Comparison of ENCODE assay signal across 18 cellular contexts in the genomic region with DNA sequence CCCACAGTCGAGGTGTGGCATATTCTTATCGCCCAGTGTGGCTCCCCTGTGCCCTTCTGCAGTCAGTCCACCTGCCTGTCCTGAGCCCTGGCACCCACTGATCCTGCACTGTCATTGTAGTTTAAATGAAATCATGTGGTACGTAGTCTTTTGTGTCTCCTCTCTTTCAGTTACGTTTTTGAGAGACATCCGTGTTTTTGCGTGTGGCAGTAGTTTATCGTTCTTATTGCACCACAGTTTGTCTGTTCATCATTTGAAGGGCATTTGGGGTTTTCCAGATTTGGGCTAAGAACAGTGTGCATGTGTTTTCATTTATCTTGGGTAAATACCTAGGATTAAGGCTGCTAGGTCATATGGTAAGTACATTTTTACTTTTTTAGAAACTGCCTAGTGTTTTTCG. TPM values are rescaled to one million over a fixed set of nuclear protein-coding genes. Genes with fewer than 3 reads are reported as not detected.
DNase-seq lines count a peak whose midpoint lies in the region; ATAC-seq and TF ChIP-seq lines count a peak whose summit lies in the region.
"Had no signal": no experiment of that assay in that cellular context is flagged by ENCODE, and none has a peak within 500 bp of the region (broad histone marks: within the 10 kb centered on the region; RNA-seq: fewer than 3 reads in every experiment).

No MANE protein-coding gene starts in this region.

- POLR2A ChIA-PET in BJ (lab: Charles Lee): no interaction called here

- no peaks in the 10 kb centered on the region for H3K27me3 ChIP-seq in BJ (ENCODE audit: control insufficient read depth, insufficient read depth, low read length)
- no peaks in the 10 kb centered on the region for H3K27me3 ChIP-seq in endodermal cell (ENCODE audit: control insufficient read depth, insufficient read depth, low read length, poor library complexity, severe bottlenecking)
- H3K27me3 ChIP-seq in testis: no peaks in the 10 kb centered on the region
- H3K27me3 ChIP-seq: body of pancreas, ovary, stomach had no signal

- ATAC-seq in HG02870 (IDR thresholded peaks at IDR 0.05; ENCODE audit: unreplicated experiment): no peak
- ATAC-seq: body of pancreas had no signal

- no peaks in the 10 kb centered on the region for H3K9me3 Mint-ChIP-seq in endodermal cell
- H3K9me3 Mint-ChIP-seq: CD14-positive monocyte, immature natural killer cell had no signal

- TF ChIP-seq CTCF in BJ (IDR thresholded peaks at IDR 0.05; ENCODE audit: insufficient read depth, low read depth, low read length) (no peak), endodermal cell (conservative IDR thresholded peaks at IDR 0.05) (no peak), testis (IDR thresholded peaks at IDR 0.05) (no peak)

- H3K4me1 ChIP-seq in endodermal cell (ENCODE audit: control insufficient read depth, insufficient read depth, low read length): no peaks in the 10 kb centered on the region
- H3K4me1 ChIP-seq in testis: no peaks in the 10 kb centered on the region
- H3K4me1 ChIP-seq: body of pancreas had no signal

- H3K27ac Mint-ChIP-seq in endodermal cell: no peak overlapping the region

- WGBS in endodermal cell (ENCODE audit: insufficient coverage in 1 of 2, insufficient read length in 1 of 2), 2 experiments: 91 to 96% methylated on average over 6 to 8 of the region's 8 CpGs
- 88 to 91% methylated on average over 8 of the region's 8 CpGs for WGBS in testis, 2 donors

- DNase-seq in BJ (ENCODE audit: low read depth) (peak; percentile 84), RPMI7951 (ENCODE audit: low read depth) (peak; percentile 82), endodermal cell (peak; percentile 10), skeletal muscle cell (ENCODE audit: low read depth) (peak; percentile 31), DMS79 (lab: John Stamatoyannopoulos, UW) (no peak), testis (no peak), epidermal melanocyte (ENCODE audit: insufficient read length, low spot score) (no peak)
- DNase-seq: activated CD4-positive, alpha-beta T cell treated with anti-CD3 and anti-CD28 coated beads for 48 hours; body of pancreas; effector CD4-positive, alpha-beta T cell; immature natural killer cell; NCI-H2029 treated with DMSO at 0.1 percent for 48 hours; ovary; small intestine; stomach; T-helper 9 cell had no signal

- H3K4me1 Mint-ChIP-seq in endodermal cell: peaks cover 19% of the 10 kb centered on the region

- no peak overlapping the region for H3K4me3 Mint-ChIP-seq in endodermal cell
- H3K4me3 Mint-ChIP-seq: CD14-positive monocyte, immature natural killer cell had no signal

- no peaks in the 10 kb centered on the region for H3K27me3 Mint-ChIP-seq in endodermal cell (ENCODE audit: insufficient read depth)

- intact Hi-C loops in testis (cut with DNase I; ENCODE audit: low total_unique reads): no loop called here

- CTCF ChIA-PET in BJ (lab: Yijun Ruan, JAX): interaction anchor here (1.3 to 1.7 kb wide), 3 partner anchors 12 to 20 kb away, joined by 3 to 8 read pairs (median 6); no protein-coding TSS in a partner anchor

- no peaks in the 10 kb centered on the region for H3K9me3 ChIP-seq in endodermal cell (ENCODE audit: control insufficient read depth, low read length)
- no peaks in the 10 kb centered on the region for H3K9me3 ChIP-seq in testis
- H3K9me3 ChIP-seq: body of pancreas, ovary, stomach had no signal

- H3K36me3 ChIP-seq in BJ (ENCODE audit: control insufficient read depth, insufficient read depth, low read length): peaks cover 3% of the 10 kb centered on the region; the same call in 1 of the 2 replicates
- peaks cover 22% of the 10 kb centered on the region for H3K36me3 ChIP-seq in endodermal cell (ENCODE audit: control insufficient read depth, insufficient read depth, low read length)
- H3K36me3 ChIP-seq in testis (ENCODE audit: low read depth, missing control alignments): no peaks in the 10 kb centered on the region
- H3K36me3 ChIP-seq: ovary had no signal

- H3K27ac ChIP-seq in endodermal cell (ENCODE audit: low read depth, low read length): no peak overlapping the region
- no peak overlapping the region for H3K27ac ChIP-seq in testis
- H3K27ac ChIP-seq: body of pancreas, ovary had no signal

- H3K4me3 ChIP-seq in BJ (ENCODE audit: low read depth, low read length) (no peak overlapping the region), endodermal cell (ENCODE audit: low read length) (no peak overlapping the region), skeletal muscle cell (ENCODE audit: low read depth, low read length) (no peak overlapping the region), testis (no peak overlapping the region)
- H3K4me3 ChIP-seq: body of pancreas, ovary, stomach had no signal

- peaks cover 6% of the 10 kb centered on the region for H3K36me3 Mint-ChIP-seq in endodermal cell (ENCODE audit: low read depth)

- TF ChIP-seq POLR2A in testis (IDR thresholded peaks at IDR 0.05): no peak

- no peak overlapping the region for H3K9ac ChIP-seq in endodermal cell (ENCODE audit: extremely low read depth, low read length, poor library complexity, severe bottlenecking)

RNA-seq across cellular contexts. Expression of gene SPATA2, which starts 49.3 kb away (rescaled TPM):
- polyA plus RNA-seq in BJ (2011; rRNA removed) (3.5 and 5.7 TPM in 2 replicates), testis (ENCODE audit: insufficient read depth, low read depth, low replicate concordance) (30.7 TPM)
- polyA minus RNA-seq in BJ (2011; rRNA and poly(A)+ RNA removed): 3.7 and 4.1 TPM in 2 replicates
- total RNA-seq in RPMI7951 (2014; rRNA removed; shearing (Covaris generic)): 6.0 and 6.6 TPM in 2 replicates
- total RNA-seq in endodermal cell (10 to 100 TPM in 1 of 2 donors, 1 to 10 TPM in 1; 8.6 to 10.4 TPM), testis (10 to 100 TPM; 21.9 to 26.0 TPM)
- 10.2 TPM for polyA plus RNA-seq in endodermal cell (2013, experiment 1 of 2)
- polyA plus RNA-seq in endodermal cell (2013, experiment 2 of 2): 8.3 TPM

RNA-seq across cellular contexts. Expression of gene SLC9A8, which starts 53.4 kb away (rescaled TPM):
- 2.9 and 3.3 TPM in 2 replicates for polyA plus RNA-seq in BJ (2011; rRNA removed)
- 4.6 and 10.8 TPM in 2 replicates for polyA minus RNA-seq in BJ (2011; rRNA and poly(A)+ RNA removed)
- total RNA-seq in RPMI7951 (2014; rRNA removed; shearing (Covaris generic)): 6.2 and 6.6 TPM in 2 replicates
- total RNA-seq in endodermal cell: 10 to 100 TPM in 1 of 2 donors, 1 to 10 TPM in 1; 8.6 to 10.3 TPM
- 8.2 TPM for polyA plus RNA-seq in endodermal cell (2013, experiment 1 of 2)
- 7.0 TPM for polyA plus RNA-seq in endodermal cell (2013, experiment 2 of 2)
- 10 to 100 TPM; 32.7 to 33.0 TPM for total RNA-seq in testis
- 21.3 TPM for polyA plus RNA-seq in testis (ENCODE audit: insufficient read depth, low read depth, low replicate concordance)

Comparison
In these comparisons a context has a peak if more than half of its experiments do, and no peak if none do; other contexts are left out.
1. DNase-seq: peak in BJ (single experiment), RPMI7951 (single experiment), endodermal cell (single experiment) and skeletal muscle cell (single experiment); none in DMS79 (single experiment), testis (single experiment) and epidermal melanocyte (single experiment).